Comparison of ENCODE assay signal across 8 cellular contexts in genomic region chr11:86938900-86939880, GRCh38. TPM values are rescaled to one million over a fixed set of nuclear protein-coding genes. Genes with fewer than 3 reads are reported as not detected.
A peak's percentile ranks its signal among the peaks of the same experiment; 100 is the strongest.
DNase-seq lines count a peak whose midpoint lies in the region; ATAC-seq, FAIRE-seq and TF ChIP-seq lines count a peak whose summit lies in the region.

No MANE protein-coding gene starts in this region.

- POLR2A ChIA-PET in CD4-positive, alpha-beta T cell (lab: Charles Lee) = no interaction called here

- no peaks in the 10 kb centered on the region for H3K36me3 Mint-ChIP-seq in CD4-positive, alpha-beta T cell (ENCODE audit: low read depth)

- H3K4me1 ChIP-seq in esophagus squamous epithelium = peaks cover 0 to 63% (median 15%) of the 10 kb centered on the region in 3 donors
- peaks cover 2% of the 10 kb centered on the region for H3K4me1 ChIP-seq in parathyroid adenoma

- H3K4me3 Mint-ChIP-seq in CD4-positive, alpha-beta T cell = no peak overlapping the region

- H3K27ac Mint-ChIP-seq in CD4-positive, alpha-beta T cell = no peak overlapping the region

- no peaks in the 10 kb centered on the region for H3K79me2 ChIP-seq in parathyroid adenoma

- H3K36me3 ChIP-seq in esophagus squamous epithelium = no peaks in the 10 kb centered on the region
- no peaks in the 10 kb centered on the region for H3K36me3 ChIP-seq in parathyroid adenoma (ENCODE audit: control insufficient read depth, insufficient read depth, low read length)

- no peak for DNase-seq in CD4-positive, alpha-beta T cell
- DNase-seq in GM19239 (ENCODE audit: insufficient read length, low spot score) (no peak), LHCN-M2 (ENCODE audit: low read depth) (peak; percentile 71), SK-MEL-5 (ENCODE audit: low read depth, low spot score) (peak; percentile 63), esophagus squamous epithelium (lab: John Stamatoyannopoulos, UW) (no peak), NCI-H1048 (lab: John Stamatoyannopoulos, UW) (no peak)
- DNase-seq in activated CD4-positive, alpha-beta T cell treated with anti-CD3 and anti-CD28 coated beads, Interleukin-2, amount 50 U/mL, for 48 hours = no peak

- H3K9me3 ChIP-seq in CD4-positive, alpha-beta T cell (ENCODE audit: control insufficient read depth, low read length) = no peaks in the 10 kb centered on the region
- H3K9me3 ChIP-seq in esophagus squamous epithelium (no peaks in the 10 kb centered on the region), parathyroid adenoma (ENCODE audit: control insufficient read depth, low read length) (no peaks in the 10 kb centered on the region)

- peak; percentile 46 for ATAC-seq in CD4-positive, alpha-beta T cell (ENCODE audit: poor library complexity)

- H2AFZ ChIP-seq in parathyroid adenoma = peak overlapping the region; percentile 82

- CTCF ChIA-PET in CD4-positive, alpha-beta T cell (lab: Charles Lee) = interaction anchor here (0.6 to 1.3 kb wide), 11 partner anchors 8 to 865 kb away, joined by 3 to 10 read pairs (median 4); no protein-coding TSS in a partner anchor

- WGBS in esophagus squamous epithelium, 2 donors = 3 to 10% methylated on average over 4 of the region's 4 CpGs

- TF ChIP-seq CTCF in CD4-positive, alpha-beta T cell (IDR thresholded peaks at IDR 0.05) = peak; percentile 71
- TF ChIP-seq CTCF in esophagus squamous epithelium (IDR thresholded peaks at IDR 0.05) (peak; percentile 27 to 78 (median 64)), parathyroid adenoma (IDR thresholded peaks at IDR 0.05) (peak; percentile 32)

- intact Hi-C loops in CD4-positive, alpha-beta T cell (cut with DNase I, micrococcal nuclease) = loop anchor here (1.0 kb wide), 2 partner anchors 351 to 482 kb away; no protein-coding TSS in a partner anchor
- intact Hi-C loops in esophagus squamous epithelium (cut with DNase I) = loop anchor here (10.0 kb wide), 1 partner anchor 486 kb away; no protein-coding TSS in a partner anchor

- FAIRE-seq in GM19239 (lab: Jason Lieb, UNC) = peak; percentile 56

- in situ Hi-C loops in SK-MEL-5 (cut with HindIII; ENCODE audit: low pct_unique_long_range_greater_than_20kb, low sequenced_read_pairs) = loop anchor here (25.0 kb wide), 1 partner anchor 373 kb away; no protein-coding TSS in a partner anchor

- H3K4me3 ChIP-seq in esophagus squamous epithelium (no peak overlapping the region), parathyroid adenoma (ENCODE audit: low read depth, low read length) (no peak overlapping the region)

- no peak overlapping the region for H3K4me2 ChIP-seq in parathyroid adenoma (ENCODE audit: low read length)

- no peak overlapping the region for H3K9ac ChIP-seq in parathyroid adenoma

- no peaks in the 10 kb centered on the region for H3K9me3 Mint-ChIP-seq in CD4-positive, alpha-beta T cell

- no peaks in the 10 kb centered on the region for H3K27me3 ChIP-seq in CD4-positive, alpha-beta T cell (ENCODE audit: control insufficient read depth, insufficient read depth, low read length)
- H3K27me3 ChIP-seq in esophagus squamous epithelium (no peaks in the 10 kb centered on the region), parathyroid adenoma (ENCODE audit: control insufficient read depth, insufficient read depth, low read length) (no peaks in the 10 kb centered on the region)

- peaks cover 4% of the 10 kb centered on the region for H3K27me3 Mint-ChIP-seq in CD4-positive, alpha-beta T cell

- H3K4me1 Mint-ChIP-seq in CD4-positive, alpha-beta T cell (ENCODE audit: low read depth) = no peaks in the 10 kb centered on the region

- no peak for TF ChIP-seq POLR2A in esophagus squamous epithelium (IDR thresholded peaks at IDR 0.05)

- H3K27ac ChIP-seq in CD4-positive, alpha-beta T cell (ENCODE audit: low read depth, low read length) = no peak overlapping the region
- H3K27ac ChIP-seq in esophagus squamous epithelium (peak overlapping the region in 3 of 4 donors; percentile 59 to 78 (median 75)), parathyroid adenoma (peak overlapping the region; percentile 78)

RNA-seq across cellular contexts. Expression of gene FZD4, which starts 16.0 kb away (rescaled TPM):
- total RNA-seq in CD4-positive, alpha-beta T cell = not detected
- total RNA-seq in LHCN-M2 (2014; rRNA removed) = 3.2 and 5.0 TPM in 2 replicates
- polyA plus RNA-seq in LHCN-M2 (2012) = 1.7 TPM
- total RNA-seq in SK-MEL-5 (2014; rRNA removed; shearing (Covaris generic)) = 1.9 and 2.5 TPM in 2 replicates
- polyA plus RNA-seq in SK-MEL-5 (2015; cell fraction: cytosol; rRNA removed) = 3.1 and 3.2 TPM in 2 replicates
- 4.0 and 4.2 TPM in 2 replicates for polyA plus RNA-seq in SK-MEL-5 (2015; cell fraction: nucleus; rRNA removed)
- 10 to 100 TPM in 1 of 4 donors, 1 to 10 TPM in 3; 1.1 to 14.3 (median 6.8) TPM for total RNA-seq in esophagus squamous epithelium

Comparison
In these comparisons a context has a peak if more than half of its experiments do, and no peak if none do; other contexts are left out.
1. DNase-seq: peak in LHCN-M2 (single experiment) and SK-MEL-5 (single experiment); none in CD4-positive, alpha-beta T cell (0 of 10), GM19239 (single experiment), esophagus squamous epithelium (single experiment), NCI-H1048 (single experiment) and activated CD4-positive, alpha-beta T cell treated with anti-CD3 and anti-CD28 coated beads, Interleukin-2, amount 50 U/mL, for 48 hours (0 of 2).
2. Peak in every context shown above with its lines, with median percentiles within 50 percentile points of each other: CTCF ChIP-seq.